Comparison of ENCODE assay signal across 7 cellular contexts in genomic region chr11:67389477-67389876, GRCh38. TPM values are rescaled to one million over a fixed set of nuclear protein-coding genes. Genes with fewer than 3 reads are reported as not detected.
A peak's percentile ranks its signal among the peaks of the same experiment; 100 is the strongest.
DNase-seq lines count a peak whose midpoint lies in the region; ATAC-seq and TF ChIP-seq lines count a peak whose summit lies in the region.

No MANE protein-coding gene starts in this region.

- H3K27ac ChIP-seq in gastroesophageal sphincter: no peak overlapping the region

- peaks cover 0 to 52% (median 10%) of the 10 kb centered on the region in 3 donors for H3K4me1 ChIP-seq in gastroesophageal sphincter

- peaks cover 0 to 14% of the 10 kb centered on the region in 2 donors for H3K36me3 ChIP-seq in gastroesophageal sphincter

- ATAC-seq in gastroesophageal sphincter (no peak), HG03432 (IDR thresholded peaks at IDR 0.05; ENCODE audit: unreplicated experiment) (no peak), GM19023 (IDR thresholded peaks at IDR 0.05; ENCODE audit: unreplicated experiment) (no peak)

- no peaks in the 10 kb centered on the region for H3K9me3 ChIP-seq in gastroesophageal sphincter

- no peak for TF ChIP-seq EP300 in gastroesophageal sphincter (IDR thresholded peaks at IDR 0.05)

- no peaks in the 10 kb centered on the region for H3K27me3 ChIP-seq in gastroesophageal sphincter

- peak overlapping the region; percentile 13 for H3K27ac Mint-ChIP-seq in activated T-cell treated with anti-CD3 and anti-CD28 coated beads, Interleukin-2, amount 50 U/mL, for 24 hours

- peak overlapping the region; percentile 53 for H3K4me3 Mint-ChIP-seq in activated T-cell treated with anti-CD3 and anti-CD28 coated beads, Interleukin-2, amount 50 U/mL, for 24 hours

- no peak for TF ChIP-seq POLR2A in gastroesophageal sphincter (IDR thresholded peaks at IDR 0.05)

- TF ChIP-seq CTCF in GM12874 (IDR thresholded peaks at IDR 0.05; ENCODE audit: insufficient read depth, low read depth, low read length) (peak; percentile 78), gastroesophageal sphincter (IDR thresholded peaks at IDR 0.05) (peak in 3 of 4 experiments; percentile 29 to 55 (median 46))

- H3K4me1 Mint-ChIP-seq in activated T-cell treated with anti-CD3 and anti-CD28 coated beads, Interleukin-2, amount 50 U/mL, for 24 hours (ENCODE audit: low read depth): peaks cover 36% of the 10 kb centered on the region

- no peaks in the 10 kb centered on the region for H3K27me3 Mint-ChIP-seq in activated T-cell treated with anti-CD3 and anti-CD28 coated beads, Interleukin-2, amount 50 U/mL, for 24 hours

- H3K36me3 Mint-ChIP-seq in activated T-cell treated with anti-CD3 and anti-CD28 coated beads, Interleukin-2, amount 50 U/mL, for 24 hours (ENCODE audit: low read depth): peaks cover 25% of the 10 kb centered on the region

- H3K9me3 Mint-ChIP-seq in activated T-cell treated with anti-CD3 and anti-CD28 coated beads, Interleukin-2, amount 50 U/mL, for 24 hours: no peaks in the 10 kb centered on the region

- 65 to 82% methylated on average over 3 to 6 of the region's 6 CpGs for WGBS in gastroesophageal sphincter (ENCODE audit: low coverage in 1 of 2), 2 donors

- DNase-seq in NCI-H69 (lab: John Stamatoyannopoulos, UW): peak; percentile 66
- peak; percentile 70 for DNase-seq in activated T-cell treated with anti-CD3 and anti-CD28 coated beads, Interleukin-2, amount 50 U/mL, for 24 hours
- DNase-seq in stimulated activated CD8-positive, alpha-beta memory T cell treated with anti-CD3 and anti-CD28 coated beads, Interleukin-4, amount 100 ng/mL, for 48 hours: peak; percentile 76

- no peak overlapping the region for H3K4me3 ChIP-seq in gastroesophageal sphincter

RNA-seq across cellular contexts. Expression of gene RAD9A, which starts 2.3 kb away (rescaled TPM):
- total RNA-seq in gastroesophageal sphincter: 10 to 100 TPM in 2 of 4 donors, 1 to 10 TPM in 2; 8.5 to 16.0 (median 11.1) TPM

RNA-seq across cellular contexts. Expression of gene PPP1CA, which starts 12.2 kb away (rescaled TPM):
- total RNA-seq in gastroesophageal sphincter: 10 to 100 TPM; 49.9 to 78.6 (median 63.4) TPM

RNA-seq across cellular contexts. Expression of gene TBC1D10C, which starts 14.4 kb away (rescaled TPM):
- 1 to 10 TPM in 3 of 4 donors, under 1 TPM in 1; 0.30 to 2.0 (median 1.5) TPM for total RNA-seq in gastroesophageal sphincter

RNA-seq across cellular contexts. Expression of gene CLCF1, which starts 16.1 kb away (rescaled TPM):
- total RNA-seq in gastroesophageal sphincter: 10 to 100 TPM in 1 of 4 donors, 1 to 10 TPM in 3; 6.1 to 21.7 (median 9.4) TPM

RNA-seq across cellular contexts. Expression of gene CARNS1, which starts 26.0 kb away (rescaled TPM):
- total RNA-seq in gastroesophageal sphincter: 1 to 10 TPM in 3 of 4 donors, under 1 TPM in 1; 0.73 to 3.3 (median 1.6) TPM
